In the genomic region with DNA sequence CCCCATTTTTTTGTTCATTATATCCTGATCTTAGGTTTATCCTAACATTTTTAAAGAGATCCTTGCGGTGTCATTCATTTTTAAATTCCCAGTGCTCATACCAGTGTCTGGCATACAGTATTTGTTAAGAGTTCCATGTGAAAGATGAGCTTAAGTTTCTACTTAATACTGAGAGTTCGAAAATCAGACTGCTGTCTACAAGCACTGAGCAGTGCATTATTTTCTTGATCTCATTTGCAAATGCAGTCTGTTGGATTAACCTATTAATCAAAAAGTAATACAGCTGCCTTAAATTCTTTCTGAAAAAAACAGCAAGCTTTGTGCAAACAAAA, we compare ENCODE assay signal across 9 cellular contexts. TPM values are rescaled to one million over a fixed set of nuclear protein-coding genes. Genes with fewer than 3 reads are reported as not detected.
DNase-seq lines count a peak whose midpoint lies in the region; ATAC-seq, FAIRE-seq and TF ChIP-seq lines count a peak whose summit lies in the region.
"Had no signal": no experiment of that assay in that cellular context is flagged by ENCODE, and none has a peak within 500 bp of the region (broad histone marks: within the 10 kb centered on the region; RNA-seq: fewer than 3 reads in every experiment).

No MANE protein-coding gene starts in this region.

- H3F3A ChIP-seq in smooth muscle cell (ENCODE audit: low read depth) = peaks cover 10% of the 10 kb centered on the region

- peaks cover 7% of the 10 kb centered on the region for H3K4me1 ChIP-seq in smooth muscle cell (ENCODE audit: low read depth)

- peak overlapping the region; percentile 90 for H3K4me3 ChIP-seq in smooth muscle cell

- DNase-seq in NCI-H1694 treated with DMSO at 0.1 percent for 48 hours (lab: John Stamatoyannopoulos, UW) (peak; percentile 36), NCI-H1694 (lab: John Stamatoyannopoulos, UW) (no peak), T-helper 17 cell (no peak), left cardiac atrium (no peak), smooth muscle cell (lab: John Stamatoyannopoulos, UW; ENCODE audit: unreplicated experiment) (no peak), RCC 7860 (ENCODE audit: low spot score) (no peak)
- DNase-seq in stimulated activated CD4-positive, alpha-beta T cell treated with anti-CD3 and anti-CD28 coated beads, Interleukin-4, amount 100 ng/mL, for 24 hours = no peak

- FAIRE-seq in RCC 7860 (lab: Jason Lieb, UNC) = no peak
- FAIRE-seq: endometrium had no signal

- H3K9ac ChIP-seq in smooth muscle cell (ENCODE audit: low read depth) = peak overlapping the region; percentile 87

- TF ChIP-seq CTCF in smooth muscle cell (IDR thresholded peaks at IDR 0.05; ENCODE audit: borderline replicate concordance, insufficient read depth, poor library complexity, severe bottlenecking) = no peak

- no peaks in the 10 kb centered on the region for H4K20me1 ChIP-seq in smooth muscle cell (ENCODE audit: low read depth)

- H2AFZ ChIP-seq in smooth muscle cell (ENCODE audit: low read depth) = peak overlapping the region; percentile 85

- H3K36me3 Mint-ChIP-seq in T-helper 17 cell (ENCODE audit: low read depth) = no peaks in the 10 kb centered on the region

- no peaks in the 10 kb centered on the region for H3K27me3 Mint-ChIP-seq in T-helper 17 cell

- H3K4me2 ChIP-seq in smooth muscle cell = peak overlapping the region; percentile 82

- WGBS in smooth muscle cell (ENCODE audit: low lambda C conversion rate) = 48% methylated on average over 2 of the region's 2 CpGs

- intact Hi-C loops in left cardiac atrium (cut with DNase I) = no loop called here

- peak overlapping the region; percentile 67 for H3K27ac ChIP-seq in smooth muscle cell (ENCODE audit: low read depth)

- H3K36me3 ChIP-seq in smooth muscle cell (ENCODE audit: low read depth) = no peaks in the 10 kb centered on the region

- peak; percentile 23 for ATAC-seq in HG02885 (IDR thresholded peaks at IDR 0.05; ENCODE audit: poor library complexity, unreplicated experiment)
- no peak for ATAC-seq in T-helper 17 cell
- peak; percentile 17 to 21 for ATAC-seq in left cardiac atrium

- no peaks in the 10 kb centered on the region for H3K9me3 ChIP-seq in T-helper 17 cell (ENCODE audit: control insufficient read depth, low read length, poor library complexity, severe bottlenecking)
- no peaks in the 10 kb centered on the region for H3K9me3 ChIP-seq in smooth muscle cell (replicated peaks; ENCODE audit: low read depth)

- H3K79me2 ChIP-seq in smooth muscle cell (ENCODE audit: low read depth) = no peaks in the 10 kb centered on the region

- peak overlapping the region; percentile 91 for H3K4me3 Mint-ChIP-seq in T-helper 17 cell

- peaks cover 12% of the 10 kb centered on the region for H3K4me1 Mint-ChIP-seq in T-helper 17 cell

- peak overlapping the region; percentile 89 for H3K27ac Mint-ChIP-seq in T-helper 17 cell

- no peaks in the 10 kb centered on the region for H3K27me3 ChIP-seq in smooth muscle cell (ENCODE audit: low read depth)

RNA-seq across cellular contexts. Expression of gene COQ3, which starts 0.7 kb away (rescaled TPM):
- total RNA-seq in T-helper 17 cell (1 to 10 TPM; 1.0 to 1.7 TPM), left cardiac atrium (10 to 100 TPM; 24.1 to 25.2 TPM), smooth muscle cell (5.0 and 6.2 TPM in 2 replicates)
- 11.7 and 12.2 TPM in 2 replicates for polyA plus RNA-seq in smooth muscle cell

RNA-seq across cellular contexts. Expression of gene PNISR, which starts 31.8 kb away (rescaled TPM):
- total RNA-seq in T-helper 17 cell = 100 to 1,000 TPM; 266 to 276 TPM
- 10 to 100 TPM; 47.7 to 57.3 TPM for total RNA-seq in left cardiac atrium
- total RNA-seq in smooth muscle cell = 70.9 and 119 TPM in 2 replicates
- polyA plus RNA-seq in smooth muscle cell = 52.6 and 62.7 TPM in 2 replicates

RNA-seq across cellular contexts. Expression of gene FAXC, which starts 43.9 kb away (rescaled TPM):
- total RNA-seq in T-helper 17 cell (not detected), left cardiac atrium (under 1 TPM in 1 of 2 donors, not detected in 1; 0.42 TPM), smooth muscle cell (1.6 and 4.5 TPM in 2 replicates)
- polyA plus RNA-seq in smooth muscle cell = 6.8 and 7.4 TPM in 2 replicates
